ENCODE assay signal across 1 cellular context in genomic region chr5:139670369-139671095, GRCh38.
TF ChIP-seq lines count a peak whose summit lies in the region.

No MANE protein-coding gene starts in this region.

TF ChIP-seq in endothelial cell of umbilical vein, 7 proteins besides CTCF, POLR2A, EP300 and RAD21 (continued from another document):
- TF ChIP-seq GATA2 (IDR thresholded peaks at IDR 0.05; ENCODE audit: insufficient read depth, insufficient read length, low read depth, low read length) (no peak), JUN (IDR thresholded peaks at IDR 0.05; ENCODE audit: borderline replicate concordance, insufficient read depth, insufficient read length, low read depth) (no peak), MYC (IDR thresholded peaks at IDR 0.05; ENCODE audit: low read depth, low read length) (no peak), POLR2AphosphoS5 (IDR thresholded peaks at IDR 0.05; ENCODE audit: insufficient read depth, low read depth, low read length) (no peak), FOS (IDR thresholded peaks at IDR 0.05; ENCODE audit: borderline replicate concordance, insufficient read depth, low read length) (no peak)
